9 cellular contexts compared by ENCODE assay signal in genomic region chr12:58310828-58311273, GRCh38.
A peak's percentile ranks its signal among the peaks of the same experiment; 100 is the strongest.
DNase-seq lines count a peak whose midpoint lies in the region; ATAC-seq and TF ChIP-seq lines count a peak whose summit lies in the region.
"Had no signal": no experiment of that assay in that cellular context is flagged by ENCODE, and none has a peak within 500 bp of the region (broad histone marks: within the 10 kb centered on the region; RNA-seq: fewer than 3 reads in every experiment).

No MANE protein-coding gene starts in this region.

- CTCF ChIA-PET in GM10248 (lab: Yijun Ruan, JAX) = no interaction called here

- no peaks in the 10 kb centered on the region for H3K9me2 ChIP-seq in GM23338 (ENCODE audit: insufficient read depth)

- H3K27ac Mint-ChIP-seq in GM23338 = peak overlapping the region; percentile 25; the same call in 1 of the 2 replicates

- DNase-seq in GM23338 (ENCODE audit: low spot score) = no peak
- DNase-seq in NB4 (ENCODE audit: low read depth) = peak; percentile 19
- peak; percentile 97 for DNase-seq in stromal cell of bone marrow (ENCODE audit: low read depth)
- DNase-seq in GM10266 (ENCODE audit: extremely low spot score) = no peak
- DNase-seq in NCI-H345 treated with DMSO at 0.1 percent for 48 hours (lab: John Stamatoyannopoulos, UW; ENCODE audit: unreplicated experiment) = no peak
- no peak for DNase-seq in GM10248 (ENCODE audit: extremely low spot score)
- DNase-seq: stimulated activated CD4-positive, alpha-beta T cell treated with anti-CD3 and anti-CD28 coated beads, Interleukin-1b, Interleukin-23, amount 100 ng/mL, for 48 hours had no signal

- ATAC-seq in GM23338 (no peak), esophagus mucosa (peak; percentile 90), HG03460 (IDR thresholded peaks at IDR 0.05; ENCODE audit: unreplicated experiment) (no peak)

- no peak overlapping the region for H3K4me2 ChIP-seq in GM23338

- H3K36me3 Mint-ChIP-seq in GM23338 (ENCODE audit: low read depth) = no peaks in the 10 kb centered on the region

- peaks cover 8% of the 10 kb centered on the region; the same call in 2 of the 3 replicates for H3K4me1 Mint-ChIP-seq in GM23338

- H3K27me3 Mint-ChIP-seq in GM23338 (ENCODE audit: insufficient read depth, low read depth, poor library complexity) = no peaks in the 10 kb centered on the region

- TF ChIP-seq CTCF in GM23338 (conservative IDR thresholded peaks at IDR 0.05; ENCODE audit: low read depth in 2 of 2) (no peak), NB4 (IDR thresholded peaks at IDR 0.05; ENCODE audit: low read depth, low read length) (no peak), GM10266 (IDR thresholded peaks at IDR 0.05; ENCODE audit: control insufficient read depth, insufficient read depth, low read depth, missing control alignments) (no peak), GM10248 (IDR thresholded peaks at IDR 0.05; ENCODE audit: control extremely low read depth, extremely low read depth, low read depth, missing control alignments) (no peak)

- 0 out of 2 replicates have a peak overlapping the region, but pooled peaks have one; percentile 28 for H2AFZ ChIP-seq in GM23338

- no peaks in the 10 kb centered on the region for H3K79me2 ChIP-seq in GM23338 (replicated peaks; ENCODE audit: insufficient read depth)

- H3K36me3 ChIP-seq in GM23338 (ENCODE audit: insufficient read depth) = no peaks in the 10 kb centered on the region

- H4K20me1 ChIP-seq in GM23338 (replicated peaks; ENCODE audit: insufficient read depth) = no peaks in the 10 kb centered on the region

- H3K4me1 ChIP-seq in GM23338 (ENCODE audit: insufficient read depth) = peaks cover 6% of the 10 kb centered on the region

- peaks cover 3% of the 10 kb centered on the region; the same call in 1 of the 3 replicates for H3K9me3 Mint-ChIP-seq in GM23338

- no peak overlapping the region for H3K4me3 Mint-ChIP-seq in GM23338

- no peak for TF ChIP-seq POLR2A in NB4 (IDR thresholded peaks at IDR 0.05; ENCODE audit: extremely low read depth, insufficient read length)

- H3K4me3 ChIP-seq in GM23338 = no peak overlapping the region
- H3K4me3 ChIP-seq in NB4 (ENCODE audit: low read depth, low read length) = no peak overlapping the region

- POLR2A ChIA-PET in GM10248 (lab: Yijun Ruan, JAX) = no interaction called here

- no peaks in the 10 kb centered on the region for H3F3A ChIP-seq in GM23338 (replicated peaks; ENCODE audit: low read depth)

- no peak overlapping the region for H3K27ac ChIP-seq in GM23338 (ENCODE audit: low read depth)

- no peaks in the 10 kb centered on the region for H3K27me3 ChIP-seq in GM23338 (ENCODE audit: insufficient read depth)

TF ChIP-seq in GM23338, 12 proteins besides CTCF, POLR2A, EP300 and RAD21:
- TF ChIP-seq STAT1 (IDR thresholded peaks at IDR 0.05; ENCODE audit: unreplicated experiment) = no peak
- TF ChIP-seq ZNF331 (CRISPR knock-in tag; IDR thresholded peaks at IDR 0.05; ENCODE audit: low read depth) = no peak
- TF ChIP-seq EZH2phosphoT487 (IDR thresholded peaks at IDR 0.05; ENCODE audit: unreplicated experiment) = no peak
- no peak for TF ChIP-seq NANOG (IDR thresholded peaks at IDR 0.05; ENCODE audit: borderline replicate concordance)
- TF ChIP-seq JUNB (IDR thresholded peaks at IDR 0.05; ENCODE audit: unreplicated experiment) = no peak
- TF ChIP-seq, protein P1, sequence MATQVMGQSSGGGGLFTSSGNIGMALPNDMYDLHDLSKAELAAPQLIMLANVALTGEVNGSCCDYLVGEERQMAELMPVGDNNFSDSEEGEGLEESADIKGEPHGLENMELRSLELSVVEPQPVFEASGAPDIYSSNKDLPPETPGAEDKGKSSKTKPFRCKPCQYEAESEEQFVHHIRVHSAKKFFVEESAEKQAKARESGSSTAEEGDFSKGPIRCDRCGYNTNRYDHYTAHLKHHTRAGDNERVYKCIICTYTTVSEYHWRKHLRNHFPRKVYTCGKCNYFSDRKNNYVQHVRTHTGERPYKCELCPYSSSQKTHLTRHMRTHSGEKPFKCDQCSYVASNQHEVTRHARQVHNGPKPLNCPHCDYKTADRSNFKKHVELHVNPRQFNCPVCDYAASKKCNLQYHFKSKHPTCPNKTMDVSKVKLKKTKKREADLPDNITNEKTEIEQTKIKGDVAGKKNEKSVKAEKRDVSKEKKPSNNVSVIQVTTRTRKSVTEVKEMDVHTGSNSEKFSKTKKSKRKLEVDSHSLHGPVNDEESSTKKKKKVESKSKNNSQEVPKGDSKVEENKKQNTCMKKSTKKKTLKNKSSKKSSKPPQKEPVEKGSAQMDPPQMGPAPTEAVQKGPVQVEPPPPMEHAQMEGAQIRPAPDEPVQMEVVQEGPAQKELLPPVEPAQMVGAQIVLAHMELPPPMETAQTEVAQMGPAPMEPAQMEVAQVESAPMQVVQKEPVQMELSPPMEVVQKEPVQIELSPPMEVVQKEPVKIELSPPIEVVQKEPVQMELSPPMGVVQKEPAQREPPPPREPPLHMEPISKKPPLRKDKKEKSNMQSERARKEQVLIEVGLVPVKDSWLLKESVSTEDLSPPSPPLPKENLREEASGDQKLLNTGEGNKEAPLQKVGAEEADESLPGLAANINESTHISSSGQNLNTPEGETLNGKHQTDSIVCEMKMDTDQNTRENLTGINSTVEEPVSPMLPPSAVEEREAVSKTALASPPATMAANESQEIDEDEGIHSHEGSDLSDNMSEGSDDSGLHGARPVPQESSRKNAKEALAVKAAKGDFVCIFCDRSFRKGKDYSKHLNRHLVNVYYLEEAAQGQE (IDR thresholded peaks at IDR 0.05; ENCODE audit: unreplicated experiment) = no peak
- no peak for TF ChIP-seq CREB1 (CRISPR knock-in tag; IDR thresholded peaks at IDR 0.05; ENCODE audit: low read depth)
- TF ChIP-seq, protein P2, sequence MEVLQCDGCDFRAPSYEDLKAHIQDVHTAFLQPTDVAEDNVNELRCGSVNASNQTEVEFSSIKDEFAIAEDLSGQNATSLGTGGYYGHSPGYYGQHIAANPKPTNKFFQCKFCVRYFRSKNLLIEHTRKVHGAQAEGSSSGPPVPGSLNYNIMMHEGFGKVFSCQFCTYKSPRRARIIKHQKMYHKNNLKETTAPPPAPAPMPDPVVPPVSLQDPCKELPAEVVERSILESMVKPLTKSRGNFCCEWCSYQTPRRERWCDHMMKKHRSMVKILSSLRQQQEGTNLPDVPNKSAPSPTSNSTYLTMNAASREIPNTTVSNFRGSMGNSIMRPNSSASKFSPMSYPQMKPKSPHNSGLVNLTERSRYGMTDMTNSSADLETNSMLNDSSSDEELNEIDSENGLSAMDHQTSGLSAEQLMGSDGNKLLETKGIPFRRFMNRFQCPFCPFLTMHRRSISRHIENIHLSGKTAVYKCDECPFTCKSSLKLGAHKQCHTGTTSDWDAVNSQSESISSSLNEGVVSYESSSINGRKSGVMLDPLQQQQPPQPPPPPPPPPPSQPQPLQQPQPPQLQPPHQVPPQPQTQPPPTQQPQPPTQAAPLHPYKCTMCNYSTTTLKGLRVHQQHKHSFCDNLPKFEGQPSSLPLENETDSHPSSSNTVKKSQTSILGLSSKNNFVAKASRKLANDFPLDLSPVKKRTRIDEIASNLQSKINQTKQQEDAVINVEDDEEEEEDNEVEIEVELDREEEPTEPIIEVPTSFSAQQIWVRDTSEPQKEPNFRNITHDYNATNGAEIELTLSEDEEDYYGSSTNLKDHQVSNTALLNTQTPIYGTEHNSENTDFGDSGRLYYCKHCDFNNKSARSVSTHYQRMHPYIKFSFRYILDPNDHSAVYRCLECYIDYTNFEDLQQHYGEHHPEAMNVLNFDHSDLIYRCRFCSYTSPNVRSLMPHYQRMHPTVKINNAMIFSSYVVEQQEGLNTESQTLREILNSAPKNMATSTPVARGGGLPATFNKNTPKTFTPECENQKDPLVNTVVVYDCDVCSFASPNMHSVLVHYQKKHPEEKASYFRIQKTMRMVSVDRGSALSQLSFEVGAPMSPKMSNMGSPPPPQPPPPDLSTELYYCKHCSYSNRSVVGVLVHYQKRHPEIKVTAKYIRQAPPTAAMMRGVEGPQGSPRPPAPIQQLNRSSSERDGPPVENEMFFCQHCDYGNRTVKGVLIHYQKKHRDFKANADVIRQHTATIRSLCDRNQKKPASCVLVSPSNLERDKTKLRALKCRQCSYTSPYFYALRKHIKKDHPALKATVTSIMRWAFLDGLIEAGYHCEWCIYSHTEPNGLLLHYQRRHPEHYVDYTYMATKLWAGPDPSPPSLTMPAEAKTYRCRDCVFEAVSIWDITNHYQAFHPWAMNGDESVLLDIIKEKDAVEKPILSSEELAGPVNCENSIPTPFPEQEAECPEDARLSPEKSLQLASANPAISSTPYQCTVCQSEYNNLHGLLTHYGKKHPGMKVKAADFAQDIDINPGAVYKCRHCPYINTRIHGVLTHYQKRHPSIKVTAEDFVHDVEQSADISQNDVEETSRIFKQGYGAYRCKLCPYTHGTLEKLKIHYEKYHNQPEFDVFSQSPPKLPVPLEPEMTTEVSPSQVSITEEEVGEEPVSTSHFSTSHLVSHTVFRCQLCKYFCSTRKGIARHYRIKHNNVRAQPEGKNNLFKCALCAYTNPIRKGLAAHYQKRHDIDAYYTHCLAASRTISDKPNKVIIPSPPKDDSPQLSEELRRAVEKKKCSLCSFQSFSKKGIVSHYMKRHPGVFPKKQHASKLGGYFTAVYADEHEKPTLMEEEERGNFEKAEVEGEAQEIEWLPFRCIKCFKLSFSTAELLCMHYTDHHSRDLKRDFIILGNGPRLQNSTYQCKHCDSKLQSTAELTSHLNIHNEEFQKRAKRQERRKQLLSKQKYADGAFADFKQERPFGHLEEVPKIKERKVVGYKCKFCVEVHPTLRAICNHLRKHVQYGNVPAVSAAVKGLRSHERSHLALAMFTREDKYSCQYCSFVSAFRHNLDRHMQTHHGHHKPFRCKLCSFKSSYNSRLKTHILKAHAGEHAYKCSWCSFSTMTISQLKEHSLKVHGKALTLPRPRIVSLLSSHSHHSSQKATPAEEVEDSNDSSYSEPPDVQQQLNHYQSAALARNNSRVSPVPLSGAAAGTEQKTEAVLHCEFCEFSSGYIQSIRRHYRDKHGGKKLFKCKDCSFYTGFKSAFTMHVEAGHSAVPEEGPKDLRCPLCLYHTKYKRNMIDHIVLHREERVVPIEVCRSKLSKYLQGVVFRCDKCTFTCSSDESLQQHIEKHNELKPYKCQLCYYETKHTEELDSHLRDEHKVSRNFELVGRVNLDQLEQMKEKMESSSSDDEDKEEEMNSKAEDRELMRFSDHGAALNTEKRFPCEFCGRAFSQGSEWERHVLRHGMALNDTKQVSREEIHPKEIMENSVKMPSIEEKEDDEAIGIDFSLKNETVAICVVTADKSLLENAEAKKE (CRISPR knock-in tag; IDR thresholded peaks at IDR 0.05) = no peak

Comparison
In these comparisons a context has a peak if more than half of its experiments do, and no peak if none do; other contexts are left out.
1. DNase-seq: peak in NB4 (single experiment) and stromal cell of bone marrow (single experiment); none in GM23338 (single experiment), GM10266 (single experiment), NCI-H345 treated with DMSO at 0.1 percent for 48 hours (single experiment) and GM10248 (single experiment).